In genomic region chr2:45974056-45974455, GRCh38 we compare ENCODE assay signal across 12 cellular contexts.
DNase-seq lines count a peak whose midpoint lies in the region; ATAC-seq and TF ChIP-seq lines count a peak whose summit lies in the region.
"Had no signal": no experiment of that assay in that cellular context is flagged by ENCODE, and none has a peak within 500 bp of the region (broad histone marks: within the 10 kb centered on the region; RNA-seq: fewer than 3 reads in every experiment).

No MANE protein-coding gene starts in this region.

- no peak overlapping the region for H2BK15ac ChIP-seq in neuronal stem cell (ENCODE audit: low read length)

- H3K36me3 ChIP-seq in neuronal stem cell (replicated peaks in 1 of 2; ENCODE audit: control insufficient read depth in 2 of 2, insufficient read depth in 2 of 2, low read length in 2 of 2), result no peaks in the 10 kb centered on the region
- H3K36me3 ChIP-seq: transverse colon had no signal

- no peak overlapping the region for H4K8ac ChIP-seq in neuronal stem cell (ENCODE audit: low read depth, low read length)

- no peak overlapping the region for H3K18ac ChIP-seq in neuronal stem cell (ENCODE audit: low read length)

- no peak overlapping the region for H3K14ac ChIP-seq in neuronal stem cell (ENCODE audit: low read length)

- H2AK5ac ChIP-seq in neuronal stem cell (ENCODE audit: low read depth, low read length), result no peak overlapping the region

- no peak for TF ChIP-seq CTCF in GM12865 (IDR thresholded peaks at IDR 0.05; ENCODE audit: insufficient read depth, low read depth, low read length, missing control alignments)

- no peak overlapping the region for H3K27ac ChIP-seq in neuronal stem cell (replicated peaks; ENCODE audit: low read length)
- H3K27ac ChIP-seq: RWPE1, transverse colon had no signal

- H2BK12ac ChIP-seq in neuronal stem cell (ENCODE audit: low read length), result no peak overlapping the region

- no peak overlapping the region for H2BK120ac ChIP-seq in neuronal stem cell (ENCODE audit: low read depth, low read length)

- no peak overlapping the region for H3K9ac ChIP-seq in neuronal stem cell (ENCODE audit: low read depth, low read length, poor library complexity)

- DNase-seq in GM12865 (ENCODE audit: low read depth) (peak; percentile 77), DMS53 (lab: John Stamatoyannopoulos, UW) (no peak), mucosa of gallbladder (ENCODE audit: low spot score) (no peak), neuronal stem cell (ENCODE audit: low spot score) (no peak)
- no peak for DNase-seq in activated effector memory CD4-positive, alpha-beta T cell treated with Interleukin-2 at 50 U/mL for 16 hours
- DNase-seq: effector memory CD8-positive, alpha-beta T cell; transverse colon had no signal

- H3K4me2 ChIP-seq in neuronal stem cell (ENCODE audit: insufficient read depth, low read length, poor library complexity, severe bottlenecking), result no peak overlapping the region

- no peak overlapping the region for H4K91ac ChIP-seq in neuronal stem cell (ENCODE audit: low read depth, low read length, poor library complexity)

- no peak overlapping the region for H3K4ac ChIP-seq in neuronal stem cell (ENCODE audit: low read length)

- H3K23ac ChIP-seq in neuronal stem cell (ENCODE audit: low read depth, low read length, poor library complexity), result no peak overlapping the region

- H3K4me3 ChIP-seq in GM12865 (ENCODE audit: low read depth, low read length) (no peak overlapping the region; the same call in 1 of the 2 replicates), neuronal stem cell (ENCODE audit: low read length in 2 of 2) (no peak overlapping the region)
- H3K4me3 ChIP-seq: transverse colon had no signal

- no peaks in the 10 kb centered on the region for H3K9me3 ChIP-seq in neuronal stem cell (replicated peaks in 1 of 2; ENCODE audit: control insufficient read depth in 2 of 2, insufficient read depth in 1 of 2, low read depth in 1 of 2, low read length in 2 of 2)
- H3K9me3 ChIP-seq: transverse colon had no signal

- no peak overlapping the region for H2BK5ac ChIP-seq in neuronal stem cell (ENCODE audit: low read length)

- no peak overlapping the region for H2AFZ ChIP-seq in neuronal stem cell (ENCODE audit: low read length)

- ATAC-seq in GM19328 (IDR thresholded peaks at IDR 0.05; ENCODE audit: unreplicated experiment) (peak; percentile 73), HG02623 (IDR thresholded peaks at IDR 0.05; ENCODE audit: unreplicated experiment) (peak; percentile 67), HG03354 (IDR thresholded peaks at IDR 0.05; ENCODE audit: poor library complexity, severe bottlenecking, unreplicated experiment) (peak; percentile 75)
- ATAC-seq: effector memory CD8-positive, alpha-beta T cell; left lobe of liver had no signal

- WGBS in neuronal stem cell (ENCODE audit: extremely low coverage in 2 of 2, insufficient read length in 2 of 2, insufficient replicate concordance in 1 of 2), 2 donors, result no CpG with 5 or more reads among the region's 4 CpGs

- H3K79me1 ChIP-seq in neuronal stem cell (ENCODE audit: low read depth, low read length), result no peaks in the 10 kb centered on the region

- no peaks in the 10 kb centered on the region for H3K27me3 ChIP-seq in neuronal stem cell (ENCODE audit: control insufficient read depth in 3 of 3, insufficient read depth in 3 of 3, low read depth in 1 of 3, low read length in 3 of 3)
- H3K27me3 ChIP-seq: transverse colon had no signal

- H3K4me1 ChIP-seq in neuronal stem cell (ENCODE audit: control insufficient read depth in 2 of 2, insufficient read depth in 1 of 2, low read depth in 1 of 2, low read length in 2 of 2), result no peaks in the 10 kb centered on the region
